Comparison of ENCODE assay signal across 1 cellular context in the genomic region with DNA sequence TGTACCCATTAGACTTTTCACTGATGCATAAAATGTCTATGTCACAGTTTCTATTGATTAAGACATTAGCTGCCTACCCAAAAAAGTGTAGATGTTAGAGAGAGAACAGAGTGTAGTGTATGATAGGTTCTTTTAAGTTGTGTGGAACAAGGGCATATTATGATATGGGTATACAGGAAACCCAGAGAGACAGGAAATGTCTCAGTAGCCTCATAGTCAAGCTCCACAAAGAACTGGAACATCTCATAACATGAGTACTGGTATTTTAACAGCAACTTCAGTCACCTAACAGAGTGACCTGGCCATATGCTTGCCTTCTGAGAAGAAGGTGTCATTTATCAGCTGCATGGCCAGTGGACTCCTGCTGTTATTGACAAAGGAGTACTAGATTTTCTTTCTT.
TF ChIP-seq lines count a peak whose summit lies in the region.

No MANE protein-coding gene starts in this region.

TF ChIP-seq in endothelial cell of umbilical vein, 7 proteins besides CTCF, POLR2A, EP300 and RAD21 (continued from another document):
- TF ChIP-seq EZH2 (IDR thresholded peaks at IDR 0.05; ENCODE audit: borderline replicate concordance, low read depth, low read length, severe bottlenecking) (no peak), FOS (IDR thresholded peaks at IDR 0.05; ENCODE audit: borderline replicate concordance, insufficient read depth, low read length) (peak; percentile 37), JUN (IDR thresholded peaks at IDR 0.05; ENCODE audit: borderline replicate concordance, insufficient read depth, insufficient read length, low read depth) (no peak)
